In genomic region chr22:36347094-36347493, GRCh38 we compare ENCODE assay signal across 11 cellular contexts. TPM values are rescaled to one million over a fixed set of nuclear protein-coding genes. Genes with fewer than 3 reads are reported as not detected.
DNase-seq lines count a peak whose midpoint lies in the region; ATAC-seq, FAIRE-seq and TF ChIP-seq lines count a peak whose summit lies in the region.
"Had no signal": no experiment of that assay in that cellular context is flagged by ENCODE, and none has a peak within 500 bp of the region (broad histone marks: within the 10 kb centered on the region; RNA-seq: fewer than 3 reads in every experiment).

No MANE protein-coding gene starts in this region.

- H3K4me1 ChIP-seq in esophagus squamous epithelium (peaks cover 36 to 98% (median 76%) of the 10 kb centered on the region in 3 donors), prostate gland (replicated peaks) (peaks cover 23% of the 10 kb centered on the region)

- no peak for ATAC-seq in HG03025 (IDR thresholded peaks at IDR 0.05; ENCODE audit: low FRiP score, unreplicated experiment)

- peak overlapping the region; percentile 63 to 100 (median 90) for H3K27ac ChIP-seq in esophagus squamous epithelium
- peak overlapping the region; percentile 50 to 96 for H3K27ac ChIP-seq in prostate gland

- WGBS in esophagus squamous epithelium, 2 donors, result 73 to 82% methylated on average over 3 to 5 of the region's 5 CpGs
- 68% methylated on average over 5 of the region's 5 CpGs for WGBS in prostate gland

- H3K4me3 ChIP-seq in esophagus squamous epithelium, result no peak overlapping the region
- H3K4me3 ChIP-seq in prostate gland, result no peak overlapping the region
- H3K4me3 ChIP-seq: colonic mucosa, skin epidermis had no signal

- TF ChIP-seq CTCF in esophagus squamous epithelium (IDR thresholded peaks at IDR 0.05), result no peak
- TF ChIP-seq CTCF in prostate gland (IDR thresholded peaks at IDR 0.05), result no peak

- DNase-seq in GM12892 (ENCODE audit: insufficient read length) (no peak), esophagus squamous epithelium (lab: John Stamatoyannopoulos, UW) (no peak), prostate gland (ENCODE audit: low spot score) (no peak), DMS79 treated with DMSO at 0.1 percent for 48 hours (lab: John Stamatoyannopoulos, UW) (no peak), AG08396 (ENCODE audit: low spot score) (no peak), globus pallidus (ENCODE audit: low spot score) (no peak)
- DNase-seq: colonic mucosa, DMS153 had no signal

- peaks cover 0 to 48% (median 0%) of the 10 kb centered on the region in 3 donors for H3K36me3 ChIP-seq in esophagus squamous epithelium
- no peaks in the 10 kb centered on the region for H3K36me3 ChIP-seq in prostate gland

- H3K27me3 ChIP-seq in esophagus squamous epithelium, result no peaks in the 10 kb centered on the region
- H3K27me3 ChIP-seq in prostate gland (replicated peaks; ENCODE audit: insufficient read depth), result no peaks in the 10 kb centered on the region
- H3K27me3 ChIP-seq: colonic mucosa had no signal

- H3K9me3 ChIP-seq in esophagus squamous epithelium, result no peaks in the 10 kb centered on the region
- no peaks in the 10 kb centered on the region for H3K9me3 ChIP-seq in prostate gland
- H3K9me3 ChIP-seq: colonic mucosa had no signal

- FAIRE-seq in GM12892 (lab: Jason Lieb, UNC), result peak; percentile 67

- intact Hi-C loops in esophagus squamous epithelium (cut with DNase I), result no loop called here
- intact Hi-C loops in prostate gland (cut with DNase I), result no loop called here

- TF ChIP-seq POLR2A in GM12892 (IDR thresholded peaks at IDR 0.05; ENCODE audit: low read depth, low read length), result no peak
- TF ChIP-seq POLR2A in esophagus squamous epithelium (IDR thresholded peaks at IDR 0.05), result no peak
- TF ChIP-seq POLR2A in prostate gland (IDR thresholded peaks at IDR 0.05), result no peak

TF ChIP-seq in PFSK-1, 5 proteins besides CTCF, POLR2A, EP300 and RAD21:
- TF ChIP-seq POLR2AphosphoS5 (IDR thresholded peaks at IDR 0.05; ENCODE audit: low read depth, low read length) (no peak), TAF1 (IDR thresholded peaks at IDR 0.05; ENCODE audit: borderline replicate concordance, insufficient read depth, low read length) (no peak), FOXP2 (optimal IDR thresholded peaks at IDR 0.05; ENCODE audit: borderline replicate concordance, extremely low read depth, extremely low read length, insufficient read depth) (no peak), REST (IDR thresholded peaks at IDR 0.05; ENCODE audit: insufficient read depth in 1 of 2, low read depth in 2 of 2, low read length in 2 of 2) (peak; percentile 63 to 81; a peak in 3 of 4 replicates), SIN3A (IDR thresholded peaks at IDR 0.05; ENCODE audit: borderline replicate concordance, insufficient read depth, low read length) (no peak)

RNA-seq across cellular contexts. Expression of gene MYH9, which starts 40.7 kb away (rescaled TPM):
- polyA plus RNA-seq in GM12892 (2012; ENCODE audit: missing spikeins), result 155 TPM
- polyA plus RNA-seq in PFSK-1 (2012; ENCODE audit: insufficient read length, low read depth), result 518 TPM
- 100 to 1,000 TPM; 216 to 339 (median 246) TPM for total RNA-seq in esophagus squamous epithelium
- total RNA-seq in prostate gland, result 100 to 1,000 TPM; 295 to 329 TPM
